Comparison of ENCODE assay signal across 11 cellular contexts in genomic region chr7:46153951-46154787, GRCh38.
DNase-seq lines count a peak whose midpoint lies in the region; ATAC-seq, FAIRE-seq and TF ChIP-seq lines count a peak whose summit lies in the region.
"Had no signal": no experiment of that assay in that cellular context is flagged by ENCODE, and none has a peak within 500 bp of the region (broad histone marks: within the 10 kb centered on the region; RNA-seq: fewer than 3 reads in every experiment).

No MANE protein-coding gene starts in this region.

- 0 out of 5 replicates have a peak, but pooled peaks of 1 of the 2 experiments have one; percentile 35 for TF ChIP-seq EP300 in A549 (IDR thresholded peaks at IDR 0.05)

- H3K4me2 ChIP-seq in A549: 0 out of 3 replicates have a peak overlapping the region, but pooled peaks have one; percentile 4
- H3K4me2 ChIP-seq: BLaER1 had no signal

- H3K9me3 ChIP-seq in A549: no peaks in the 10 kb centered on the region
- H3K9me3 ChIP-seq: BLaER1 had no signal

- no peak overlapping the region for H3K27ac Mint-ChIP-seq in mesothelial cell of epicardium

- H3K4me1 Mint-ChIP-seq in mesothelial cell of epicardium: peaks cover 19% of the 10 kb centered on the region

- H3K9me3 Mint-ChIP-seq in mesothelial cell of epicardium: peaks cover 15% of the 10 kb centered on the region

- POLR2A ChIA-PET in A549 (lab: Yijun Ruan, JAX): no interaction called here

- H3K27ac ChIP-seq in A549 (peak overlapping the region; percentile 43 to 62; a peak in 4 of 6 replicates), epithelial cell of prostate (peak overlapping the region; percentile 54)
- H3K27ac ChIP-seq: BLaER1 had no signal

- TF ChIP-seq CTCF in A549 (IDR thresholded peaks at IDR 0.05): no peak
- no peak for TF ChIP-seq CTCF in mesothelial cell of epicardium (IDR thresholded peaks at IDR 0.05; ENCODE audit: unreplicated experiment)

- no peak overlapping the region for H3K4me3 Mint-ChIP-seq in mesothelial cell of epicardium

- CTCF ChIA-PET in A549 (lab: Yijun Ruan, JAX): interaction anchor here (0.9 kb wide), 1 partner anchor 231 kb away, joined by 3 read pairs; no protein-coding TSS in a partner anchor

- no peak for TF ChIP-seq RAD21 in A549 (conservative IDR thresholded peaks at IDR 0.05 in 1 of 2, IDR thresholded peaks at IDR 0.05 in 1 of 2)

- H3K27me3 Mint-ChIP-seq in mesothelial cell of epicardium (ENCODE audit: low read depth): no peaks in the 10 kb centered on the region

- H3K4me3 ChIP-seq in A549: no peak overlapping the region
- H3K4me3 ChIP-seq: BLaER1 had no signal

- FAIRE-seq in A549 (lab: Jason Lieb, UNC): no peak

- WGBS in A549 (ENCODE audit: missing lambda C conversion rate): 43% methylated on average over 6 of the region's 6 CpGs

- no peak for TF ChIP-seq POLR2A in A549 (IDR thresholded peaks at IDR 0.05; ENCODE audit: low read length)

- peak; percentile 57 to 68 for ATAC-seq in A549
- ATAC-seq in GM18907 (IDR thresholded peaks at IDR 0.05; ENCODE audit: unreplicated experiment): peak; percentile 78

- no peaks in the 10 kb centered on the region for H3K36me3 Mint-ChIP-seq in mesothelial cell of epicardium

- peaks cover 32% of the 10 kb centered on the region for H3K4me1 ChIP-seq in A549

- DNase-seq in A549 (ENCODE audit: low read depth in 1 of 2, low spot score in 1 of 2) (peak in 1 of 2 experiments; percentile 41), HuH-7 (ENCODE audit: low spot score) (peak; percentile 43), epithelial cell of prostate (ENCODE audit: low read depth, low spot score) (peak; percentile 97), NCI-H345 treated with DMSO at 0.1 percent for 48 hours (lab: John Stamatoyannopoulos, UW; ENCODE audit: unreplicated experiment) (no peak), superior temporal gyrus (ENCODE audit: extremely low spot score) (no peak), mesothelial cell of epicardium (ENCODE audit: low spot score in 2 of 2, unreplicated experiment in 2 of 2) (no peak)
- DNase-seq in activated CD4-positive, CD25-positive, alpha-beta regulatory T cell treated with anti-CD3 and anti-CD28 coated beads, Interleukin-2, amount 50 U/mL, for 72 hours: no peak
- DNase-seq: activated gamma-delta T cell treated with Interleukin-2 at 50 U/mL for 16 hours, NCI-H1048 had no signal

TF ChIP-seq in A549, 52 proteins besides CTCF, POLR2A, EP300 and RAD21:
- TF ChIP-seq CEBPB (IDR thresholded peaks at IDR 0.05) (0 out of 4 replicates have a peak, but pooled peaks of 1 of the 2 experiments have one; percentile 33), ESRRA (IDR thresholded peaks at IDR 0.05; ENCODE audit: borderline replicate concordance, low read length) (no peak), HOXA7 (CRISPR knock-in tag; IDR thresholded peaks at IDR 0.05) (no peak), KDM5A (IDR thresholded peaks at IDR 0.05) (no peak)

Comparison
In these comparisons a context has a peak if more than half of its experiments do, and no peak if none do; other contexts are left out.
1. DNase-seq: peak in HuH-7 (single experiment) and epithelial cell of prostate (single experiment); none in NCI-H345 treated with DMSO at 0.1 percent for 48 hours (single experiment), superior temporal gyrus (single experiment), mesothelial cell of epicardium (0 of 2) and activated CD4-positive, CD25-positive, alpha-beta regulatory T cell treated with anti-CD3 and anti-CD28 coated beads, Interleukin-2, amount 50 U/mL, for 72 hours (single experiment).